ENCODE assay signal across 1 cellular context in genomic region chr1:29629401-29629800, GRCh38.
TF ChIP-seq lines count a peak whose summit lies in the region.

No MANE protein-coding gene starts in this region.

TF ChIP-seq in IMR-90, 13 proteins besides CTCF, POLR2A, EP300 and RAD21 (continued from another document):
- no peak for TF ChIP-seq CEBPB (IDR thresholded peaks at IDR 0.05; ENCODE audit: low read depth, low read length)
- TF ChIP-seq MAFK (IDR thresholded peaks at IDR 0.05; ENCODE audit: low read depth, low read length): no peak
- TF ChIP-seq MAZ (IDR thresholded peaks at IDR 0.05; ENCODE audit: borderline replicate concordance, low read depth, low read length): no peak
- TF ChIP-seq CHD1 (IDR thresholded peaks at IDR 0.05; ENCODE audit: low read depth, low read length): no peak
- no peak for TF ChIP-seq BHLHE40 (IDR thresholded peaks at IDR 0.05; ENCODE audit: low read depth, low read length)
- no peak for TF ChIP-seq ELK1 (IDR thresholded peaks at IDR 0.05; ENCODE audit: borderline replicate concordance, low read depth, low read length)
- TF ChIP-seq RFX5 (IDR thresholded peaks at IDR 0.05; ENCODE audit: low read depth, low read length): no peak
- no peak for TF ChIP-seq USF2 (IDR thresholded peaks at IDR 0.05; ENCODE audit: low read depth, low read length)
- no peak for TF ChIP-seq RCOR1 (IDR thresholded peaks at IDR 0.05; ENCODE audit: insufficient replicate concordance, low read length)
